Comparison of ENCODE assay signal across 11 cellular contexts in the genomic region with DNA sequence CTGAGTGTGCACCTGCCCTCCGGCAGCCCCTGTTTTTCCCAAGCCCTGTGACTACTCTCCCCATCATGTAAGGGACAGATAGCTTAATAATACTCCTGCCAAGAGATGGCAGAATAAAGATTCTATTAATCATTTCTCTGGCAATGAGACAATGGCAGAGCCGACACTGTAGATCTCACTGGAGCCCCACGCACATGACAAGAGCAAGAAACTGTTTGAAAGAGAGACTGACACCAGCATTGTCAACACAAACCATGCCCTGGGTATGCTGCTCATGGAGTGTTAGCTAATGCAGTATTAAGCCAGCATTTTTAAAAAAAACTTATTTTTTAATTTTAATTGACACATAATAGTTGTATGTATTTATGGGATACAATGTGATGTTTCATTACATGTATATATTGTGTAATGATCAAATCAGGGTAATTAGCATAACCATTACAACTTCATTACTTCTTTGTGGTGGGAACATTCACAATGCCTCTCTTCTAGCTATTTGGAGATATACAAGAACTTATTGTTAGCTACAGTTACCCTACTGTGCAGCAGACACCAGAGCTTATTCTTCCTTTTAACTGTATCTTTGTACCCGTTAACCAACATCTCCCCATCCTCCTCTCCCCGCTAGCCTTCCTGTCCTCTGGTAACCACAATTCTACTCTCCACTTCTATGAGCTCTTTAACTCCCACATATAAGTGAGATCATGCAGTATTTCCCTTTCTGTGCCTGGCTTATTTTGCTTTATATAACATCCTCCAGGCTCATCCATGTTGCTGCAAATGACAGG. TPM values are rescaled to one million over a fixed set of nuclear protein-coding genes. Genes with fewer than 3 reads are reported as not detected.
DNase-seq lines count a peak whose midpoint lies in the region; ATAC-seq and TF ChIP-seq lines count a peak whose summit lies in the region.
"Had no signal": no experiment of that assay in that cellular context is flagged by ENCODE, and none has a peak within 500 bp of the region (broad histone marks: within the 10 kb centered on the region; RNA-seq: fewer than 3 reads in every experiment).

No MANE protein-coding gene starts in this region.

- H3K36me3 ChIP-seq in brain microvascular endothelial cell (replicated peaks), result no peaks in the 10 kb centered on the region

- H3K9me3 ChIP-seq in right cardiac atrium (ENCODE audit: control insufficient read depth, low read length), result no peaks in the 10 kb centered on the region
- H3K9me3 ChIP-seq: testis had no signal

- 58% methylated on average over 5 of the region's 5 CpGs for WGBS in right cardiac atrium

- ATAC-seq in right cardiac atrium (no peak), SK-N-SH treated with all-trans-retinoic acid at 6 μM for 48 hours (no peak)

- in situ Hi-C loops in brain microvascular endothelial cell (cut with HindIII; ENCODE audit: low pct_ligation_motif_present, low sequenced_read_pairs), result no loop called here

- TF ChIP-seq CTCF in HL-60 (IDR thresholded peaks at IDR 0.05; ENCODE audit: insufficient read depth, low read length), result no peak
- TF ChIP-seq CTCF in brain microvascular endothelial cell (IDR thresholded peaks at IDR 0.05; ENCODE audit: low read depth, low read length, missing control alignments), result no peak

- no peaks in the 10 kb centered on the region for H3K4me1 ChIP-seq in right cardiac atrium (ENCODE audit: control insufficient read depth, insufficient read depth, low read length)

- H3K4me3 ChIP-seq in HL-60 (replicated peaks; ENCODE audit: insufficient read depth, low read length), result no peak overlapping the region
- no peak overlapping the region for H3K4me3 ChIP-seq in brain microvascular endothelial cell (ENCODE audit: low read depth, low read length)
- no peak overlapping the region for H3K4me3 ChIP-seq in right cardiac atrium (ENCODE audit: low read length)
- H3K4me3 ChIP-seq: mucosa of descending colon, testis had no signal

- H3K27me3 ChIP-seq in HL-60 (ENCODE audit: insufficient read depth, poor library complexity, severe bottlenecking) (no peaks in the 10 kb centered on the region), brain microvascular endothelial cell (replicated peaks) (no peaks in the 10 kb centered on the region), right cardiac atrium (ENCODE audit: control insufficient read depth, insufficient read depth) (no peaks in the 10 kb centered on the region)
- H3K27me3 ChIP-seq: testis had no signal

- intact Hi-C loops in right cardiac atrium (cut with DNase I), result no loop called here

- DNase-seq in HL-60 (ENCODE audit: low read depth in 1 of 2, low spot score in 1 of 2), result peak in 1 of 2 experiments; percentile 47
- peak; percentile 66 for DNase-seq in OCI-M1 (lab: John Stamatoyannopoulos, UW)
- DNase-seq in amniotic epithelial cell (ENCODE audit: low read depth), result peak; percentile 26
- DNase-seq in nucleus accumbens (lab: John Stamatoyannopoulos, UW), result peak in 33 of 56 donors; percentile 19 to 80 (median 41)
- DNase-seq in NCI-H82 (lab: John Stamatoyannopoulos, UW), result no peak
- DNase-seq in brain microvascular endothelial cell, result no peak
- no peak for DNase-seq in right cardiac atrium
- DNase-seq: IMR-90, mucosa of descending colon, testis had no signal

- H3K27ac ChIP-seq in HL-60 (replicated peaks), result peak overlapping the region; percentile 15
- H3K27ac ChIP-seq in brain microvascular endothelial cell, result no peak overlapping the region
- H3K27ac ChIP-seq in right cardiac atrium (ENCODE audit: low read length), result no peak overlapping the region
- H3K27ac ChIP-seq: testis had no signal

TF ChIP-seq in SK-N-SH treated with all-trans-retinoic acid at 6 μM for 48 hours, 23 proteins besides CTCF, POLR2A, EP300 and RAD21:
- TF ChIP-seq, protein P1, sequence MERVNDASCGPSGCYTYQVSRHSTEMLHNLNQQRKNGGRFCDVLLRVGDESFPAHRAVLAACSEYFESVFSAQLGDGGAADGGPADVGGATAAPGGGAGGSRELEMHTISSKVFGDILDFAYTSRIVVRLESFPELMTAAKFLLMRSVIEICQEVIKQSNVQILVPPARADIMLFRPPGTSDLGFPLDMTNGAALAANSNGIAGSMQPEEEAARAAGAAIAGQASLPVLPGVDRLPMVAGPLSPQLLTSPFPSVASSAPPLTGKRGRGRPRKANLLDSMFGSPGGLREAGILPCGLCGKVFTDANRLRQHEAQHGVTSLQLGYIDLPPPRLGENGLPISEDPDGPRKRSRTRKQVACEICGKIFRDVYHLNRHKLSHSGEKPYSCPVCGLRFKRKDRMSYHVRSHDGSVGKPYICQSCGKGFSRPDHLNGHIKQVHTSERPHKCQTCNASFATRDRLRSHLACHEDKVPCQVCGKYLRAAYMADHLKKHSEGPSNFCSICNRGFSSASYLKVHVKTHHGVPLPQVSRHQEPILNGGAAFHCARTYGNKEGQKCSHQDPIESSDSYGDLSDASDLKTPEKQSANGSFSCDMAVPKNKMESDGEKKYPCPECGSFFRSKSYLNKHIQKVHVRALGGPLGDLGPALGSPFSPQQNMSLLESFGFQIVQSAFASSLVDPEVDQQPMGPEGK (CRISPR knock-in tag; IDR thresholded peaks at IDR 0.05; ENCODE audit: borderline replicate concordance), result no peak
- TF ChIP-seq PPARA (CRISPR knock-in tag; IDR thresholded peaks at IDR 0.05; ENCODE audit: borderline replicate concordance) (no peak), ZC3H10 (CRISPR knock-in tag; IDR thresholded peaks at IDR 0.05) (no peak)

RNA-seq across cellular contexts. Expression of a gene that starts 31.5 kb away (rescaled TPM):
- total RNA-seq in right cardiac atrium, result 10 to 100 TPM; 23.3 to 28.3 (median 27.0) TPM
- 13.0 TPM for polyA plus RNA-seq in right cardiac atrium

Comparison
In these comparisons a context has a peak if more than half of its experiments do, and no peak if none do; other contexts are left out.
1. DNase-seq: peak in OCI-M1 (single experiment), amniotic epithelial cell (single experiment) and nucleus accumbens (33 of 56); none in NCI-H82 (single experiment), brain microvascular endothelial cell (single experiment) and right cardiac atrium (0 of 3).